Comparison of ENCODE assay signal across 10 cellular contexts in the genomic region with DNA sequence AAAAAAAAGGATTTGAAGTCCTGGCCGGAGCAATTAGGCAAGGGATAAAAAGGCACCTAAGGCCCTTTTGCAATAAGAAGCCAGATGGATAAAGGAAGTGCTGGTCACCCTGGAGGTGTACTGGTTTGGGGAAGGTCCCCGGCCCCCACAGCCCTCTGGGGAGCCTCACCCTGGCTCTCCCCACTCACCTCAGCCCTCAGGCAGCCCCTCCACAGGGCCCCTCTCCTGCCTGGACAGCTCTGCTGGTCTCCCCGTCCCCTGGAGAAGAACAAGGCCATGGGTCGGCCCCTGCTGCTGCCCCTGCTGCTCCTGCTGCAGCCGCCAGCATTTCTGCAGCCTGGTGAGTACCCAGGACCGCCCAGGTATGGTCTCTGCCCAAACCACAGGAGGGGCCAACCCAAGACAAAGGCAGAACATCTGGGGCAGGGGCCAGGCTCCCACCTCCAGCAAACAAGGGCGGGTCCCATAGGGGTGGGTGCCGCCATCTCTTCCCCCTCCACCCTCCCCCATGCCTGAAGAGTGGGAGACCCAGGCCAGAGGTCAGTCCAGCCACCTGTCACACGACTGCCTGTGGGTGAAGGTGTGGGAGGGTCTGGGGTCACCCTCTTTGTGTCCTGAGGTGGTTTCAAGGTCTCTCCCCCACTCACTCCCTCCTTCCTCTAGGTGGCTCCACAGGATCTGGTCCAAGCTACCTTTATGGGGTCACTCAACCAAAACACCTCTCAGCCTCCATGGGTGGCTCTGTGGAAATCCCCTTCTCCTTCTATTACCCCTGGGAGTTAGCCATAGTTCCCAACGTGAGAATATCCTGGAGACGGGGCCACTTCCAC. TPM values are rescaled to one million over a fixed set of nuclear protein-coding genes. Genes with fewer than 3 reads are reported as not detected.
DNase-seq lines count a peak whose midpoint lies in the region; ATAC-seq, FAIRE-seq and TF ChIP-seq lines count a peak whose summit lies in the region.
"Had no signal": no experiment of that assay in that cellular context is flagged by ENCODE, and none has a peak within 500 bp of the region (broad histone marks: within the 10 kb centered on the region; RNA-seq: fewer than 3 reads in every experiment).

A gene (plus strand): TSS at position 91 of the 830 bp plus-strand sequence. CDS start 186 bp downstream, at position 277.

- H3K4me3 Mint-ChIP-seq in activated naive CD4-positive, alpha-beta T cell treated with anti-CD3 and anti-CD28 coated beads for 36 hours: no peak within 1 kb of the TSS
- H3K4me3 Mint-ChIP-seq: T-helper 1 cell treated with Interleukin-12 subunit alpha and Interleukin-12 subunit beta and Interleukin-4 antibody, amounts not matched to agents 30 μg/mL and 1 μg/mL, for 36 hours had no signal

- H2AFZ ChIP-seq in HepG2 (ENCODE audit: low read length): no peak within 1 kb of the TSS

- no peaks in the 10 kb centered on the region for H4K20me1 ChIP-seq in HepG2 (ENCODE audit: insufficient read depth, low read length)

- H3K36me3 Mint-ChIP-seq in activated naive CD4-positive, alpha-beta T cell treated with anti-CD3 and anti-CD28 coated beads for 36 hours (ENCODE audit: low read depth): peaks cover 43% of the 10 kb centered on the region

- FAIRE-seq in HepG2 (lab: Jason Lieb, UNC): peak; percentile 55

- H3K9ac ChIP-seq in HepG2 (ENCODE audit: insufficient read depth, low read depth, low read length): no peak within 1 kb of the TSS

- H3K27ac ChIP-seq in ascending aorta (no peak within 1 kb of the TSS), HepG2 (ENCODE audit: extremely low read length, insufficient read depth, low read length) (no peak within 1 kb of the TSS), upper lobe of right lung (no peak within 1 kb of the TSS)

- no peaks in the 10 kb centered on the region for H3K79me2 ChIP-seq in HepG2 (ENCODE audit: insufficient read depth, low read length)

- TF ChIP-seq EP300 in HepG2 (IDR thresholded peaks at IDR 0.05; ENCODE audit: low read depth in 2 of 2, low read length in 2 of 2) (no peak), HepG2 (CRISPR knock-in tag; IDR thresholded peaks at IDR 0.05; ENCODE audit: borderline replicate concordance) (no peak)

- CTCF ChIA-PET in activated naive CD4-positive, alpha-beta T cell treated with anti-CD3 and anti-CD28 coated beads for 36 hours (lab: Charles Lee): interaction anchor here (0.6 to 2.1 kb wide), 2 partner anchors 49 to 85 kb away, joined by 6 read pairs; no protein-coding TSS in a partner anchor
- CTCF ChIA-PET in HepG2 (lab: Yijun Ruan, JAX; ENCODE audit: low intra/inter-chr PET ratio, low total read pairs): no interaction called here

- H3K27me3 ChIP-seq in ascending aorta (no peaks in the 10 kb centered on the region), HepG2 (ENCODE audit: control insufficient read depth in 1 of 2, insufficient read depth in 2 of 2, low read length in 2 of 2) (no peaks in the 10 kb centered on the region), upper lobe of right lung (no peaks in the 10 kb centered on the region)

- H3K27ac Mint-ChIP-seq in activated naive CD4-positive, alpha-beta T cell treated with anti-CD3 and anti-CD28 coated beads for 36 hours: peak within 1 kb of the TSS; percentile 30
- H3K27ac Mint-ChIP-seq: T-helper 1 cell treated with Interleukin-12 subunit alpha and Interleukin-12 subunit beta and Interleukin-4 antibody, amounts not matched to agents 30 μg/mL and 1 μg/mL, for 36 hours had no signal

- no peaks in the 10 kb centered on the region for H3K27me3 Mint-ChIP-seq in activated naive CD4-positive, alpha-beta T cell treated with anti-CD3 and anti-CD28 coated beads for 36 hours (ENCODE audit: low read depth)

- no peak for DNase-seq in activated naive CD4-positive, alpha-beta T cell treated with anti-CD3 and anti-CD28 coated beads for 36 hours
- no peak for DNase-seq in activated naive CD4-positive, alpha-beta T cell treated with anti-CD3 and anti-CD28 coated beads, Interleukin-2, amount 50 U/mL, for 16 hours
- no peak for DNase-seq in ascending aorta (ENCODE audit: low spot score in 2 of 2)
- DNase-seq in HepG2 (ENCODE audit: low spot score): no peak
- no peak for DNase-seq in upper lobe of right lung
- DNase-seq in AG08395 (ENCODE audit: low spot score): no peak
- DNase-seq in NCI-H1436 (lab: John Stamatoyannopoulos, UW): no peak
- DNase-seq: AML-193 had no signal

- H3K36me3 ChIP-seq in ascending aorta (peaks cover 95 to 98% of the 10 kb centered on the region in 2 donors), HepG2 (replicated peaks in 1 of 2; ENCODE audit: control insufficient read depth in 1 of 2, insufficient read depth in 2 of 2, low read length in 2 of 2) (peaks cover 35 to 82% of the 10 kb centered on the region in 2 experiments), upper lobe of right lung (peaks cover 96% of the 10 kb centered on the region)

- H3K4me2 ChIP-seq in HepG2 (ENCODE audit: low read depth, low read length): no peak within 1 kb of the TSS

- TF ChIP-seq CTCF in ascending aorta (IDR thresholded peaks at IDR 0.05): no peak
- TF ChIP-seq CTCF in HepG2 (CRISPR knock-in tag; IDR thresholded peaks at IDR 0.05): peak; percentile 25; the same call in 1 of the 2 replicates
- TF ChIP-seq CTCF in upper lobe of right lung (IDR thresholded peaks at IDR 0.05): no peak

- H3K9me3 ChIP-seq in ascending aorta (no peaks in the 10 kb centered on the region), HepG2 (ENCODE audit: low read length) (no peaks in the 10 kb centered on the region), upper lobe of right lung (no peaks in the 10 kb centered on the region)

- intact Hi-C loops in activated naive CD4-positive, alpha-beta T cell treated with anti-CD3 and anti-CD28 coated beads for 36 hours (cut with micrococcal nuclease): no loop called here
- intact Hi-C loops in ascending aorta (cut with DNase I) (no loop called here), HepG2 (cut with micrococcal nuclease; ENCODE audit: unreplicated experiment) (no loop called here), upper lobe of right lung (cut with DNase I) (no loop called here)

- ATAC-seq in HepG2 (peak; percentile 12), upper lobe of right lung (peak; percentile 30), GM18868 (IDR thresholded peaks at IDR 0.05; ENCODE audit: unreplicated experiment) (no peak)

- H3K4me1 Mint-ChIP-seq in activated naive CD4-positive, alpha-beta T cell treated with anti-CD3 and anti-CD28 coated beads for 36 hours (ENCODE audit: low read depth): peaks cover 8% of the 10 kb centered on the region

- no peak for TF ChIP-seq RAD21 in HepG2 (CRISPR knock-in tag; IDR thresholded peaks at IDR 0.05)

- no peak within 1 kb of the TSS for H3K4me3 ChIP-seq in ascending aorta
- no peak within 1 kb of the TSS for H3K4me3 ChIP-seq in HepG2 (replicated peaks in 1 of 3; ENCODE audit: insufficient read depth in 1 of 3, low read depth in 2 of 3, low read length in 3 of 3)
- no peak within 1 kb of the TSS for H3K4me3 ChIP-seq in upper lobe of right lung

- TF ChIP-seq POLR2A in HepG2 (IDR thresholded peaks at IDR 0.05; ENCODE audit: insufficient read depth in 1 of 2, low read depth in 2 of 2, low read length in 2 of 2): no peak

- no peaks in the 10 kb centered on the region for H3K9me3 Mint-ChIP-seq in activated naive CD4-positive, alpha-beta T cell treated with anti-CD3 and anti-CD28 coated beads for 36 hours
- H3K9me3 Mint-ChIP-seq: T-helper 1 cell treated with Interleukin-12 subunit alpha and Interleukin-12 subunit beta and Interleukin-4 antibody, amounts not matched to agents 30 μg/mL and 1 μg/mL, for 36 hours had no signal

- POLR2A ChIA-PET in HepG2 (lab: Yijun Ruan, JAX): no interaction called here

- H3K4me1 ChIP-seq in ascending aorta (no peaks in the 10 kb centered on the region), HepG2 (ENCODE audit: insufficient read depth, low read length) (no peaks in the 10 kb centered on the region), upper lobe of right lung (no peaks in the 10 kb centered on the region)

- no TSS peak for BruUV-seq in HepG2 (replicated peaks; lab: Mats Ljungman, UMichigan)

- in situ Hi-C loops in HepG2 (cut with HindIII; ENCODE audit: extremely low pct_ligation_motif_present, low pct_unique_long_range_greater_than_20kb): no loop called here

- WGBS in HepG2 (ENCODE audit: low lambda C conversion rate): 99% methylated on average over 7 of the region's 11 CpGs

TF ChIP-seq in HepG2, 621 proteins besides CTCF, POLR2A, EP300 and RAD21:
- peak; percentile 62 for TF ChIP-seq AGO2 (optimal IDR thresholded peaks at IDR 0.05; ENCODE audit: low read depth, low read length)
- TF ChIP-seq ZFP37 (CRISPR knock-in tag; IDR thresholded peaks at IDR 0.05; ENCODE audit: borderline replicate concordance): no peak

RNA-seq across cellular contexts. Expression of the gene that starts here (rescaled TPM):
- 10 to 100 TPM; 30.5 to 31.4 TPM for total RNA-seq in activated naive CD4-positive, alpha-beta T cell treated with anti-CD3 and anti-CD28 coated beads for 36 hours
- total RNA-seq in ascending aorta (67.2 TPM), HepG2 (2016; rRNA removed; fragmentation: Illumina TruSeq; extraction: Trizol) (5.6 and 16.6 TPM in 2 replicates), upper lobe of right lung (38.1 TPM)
- total RNA-seq in HepG2 (2016; cell fraction: cytosol; rRNA removed; fragmentation: Illumina TruSeq; extraction: Trizol; ENCODE audit: low read depth): 12.8 and 13.9 TPM in 2 replicates
- 3.9 and 16.7 TPM in 2 replicates for total RNA-seq in HepG2 (2016; cell fraction: insoluble cytoplasmic fraction; rRNA removed; fragmentation: Illumina TruSeq; extraction: Trizol)
- 13.5 and 15.0 TPM in 2 replicates for total RNA-seq in HepG2 (2016; cell fraction: membrane; rRNA removed; fragmentation: Illumina TruSeq; extraction: Trizol)
- total RNA-seq in HepG2 (2016; cell fraction: nucleus; rRNA removed; fragmentation: Illumina TruSeq; extraction: Trizol): 21.2 TPM in 2 replicates
- polyA plus RNA-seq in HepG2 (2011; rRNA removed): 33.0 and 33.8 TPM in 2 replicates
- polyA plus RNA-seq in HepG2 (2011; cell fraction: cytosol; rRNA removed): 11.8 and 15.4 TPM in 2 replicates
- polyA plus RNA-seq in HepG2 (2011; cell fraction: nucleus; rRNA removed): 225 and 245 TPM in 2 replicates
- polyA plus RNA-seq in HepG2 (2012): 9.7 and 13.3 TPM in 2 replicates
- polyA plus RNA-seq in HepG2 (2016; cell fraction: cytosol; fragmentation: Illumina TruSeq; extraction: Trizol; ENCODE audit: low read depth): 6.0 and 6.1 TPM in 2 replicates
- polyA plus RNA-seq in HepG2 (2016; cell fraction: insoluble cytoplasmic fraction; fragmentation: Illumina TruSeq; extraction: Trizol; ENCODE audit: low read depth): 4.8 and 5.6 TPM in 2 replicates
- 6.2 and 8.7 TPM in 2 replicates for polyA plus RNA-seq in HepG2 (2016; cell fraction: membrane; fragmentation: Illumina TruSeq; extraction: Trizol; ENCODE audit: low read depth)
- polyA plus RNA-seq in HepG2 (2016; cell fraction: nucleus; fragmentation: Illumina TruSeq; extraction: Trizol; ENCODE audit: insufficient read depth, low read depth): 70.3 and 84.6 TPM in 2 replicates
- polyA minus RNA-seq in HepG2 (2011; rRNA and poly(A)+ RNA removed; ENCODE audit: low replicate concordance): 11.9 and 38.3 TPM in 2 replicates
- polyA minus RNA-seq in HepG2 (2011; cell fraction: cytosol; rRNA and poly(A)+ RNA removed): 1.8 and 1.9 TPM in 2 replicates
- 19.1 and 21.0 TPM in 2 replicates for polyA minus RNA-seq in HepG2 (2011; cell fraction: nucleus; rRNA and poly(A)+ RNA removed)
